12 cellular contexts compared by ENCODE assay signal in genomic region chr1:171877711-171878110, GRCh38. TPM values are rescaled to one million over a fixed set of nuclear protein-coding genes. Genes with fewer than 3 reads are reported as not detected.
DNase-seq lines count a peak whose midpoint lies in the region; ATAC-seq and TF ChIP-seq lines count a peak whose summit lies in the region.
"Had no signal": no experiment of that assay in that cellular context is flagged by ENCODE, and none has a peak within 500 bp of the region (broad histone marks: within the 10 kb centered on the region; RNA-seq: fewer than 3 reads in every experiment).

No MANE protein-coding gene starts in this region.

- 55 to 70% methylated on average over 3 of the region's 3 CpGs for WGBS in body of pancreas, 2 donors
- 63% methylated on average over 3 of the region's 3 CpGs for WGBS in hepatocyte (ENCODE audit: low lambda C conversion rate, missing lambda C conversion rate)

- H4K20me1 ChIP-seq in neural progenitor cell (ENCODE audit: low read depth) (no peaks in the 10 kb centered on the region), hepatocyte (ENCODE audit: insufficient read depth, poor library complexity, severe bottlenecking) (no peaks in the 10 kb centered on the region)

- TF ChIP-seq CTCF in GM10266 (IDR thresholded peaks at IDR 0.05; ENCODE audit: control insufficient read depth, insufficient read depth, low read depth, missing control alignments) (no peak), epithelial cell of esophagus (IDR thresholded peaks at IDR 0.05; ENCODE audit: insufficient read depth, low read depth, low read length, missing control alignments) (no peak), neural progenitor cell (IDR thresholded peaks at IDR 0.05) (no peak), body of pancreas (IDR thresholded peaks at IDR 0.05) (no peak), hepatocyte (IDR thresholded peaks at IDR 0.05; ENCODE audit: poor library complexity) (no peak)

- no peaks in the 10 kb centered on the region for H3K9me2 ChIP-seq in hepatocyte (replicated peaks; ENCODE audit: insufficient read depth)

- TF ChIP-seq POLR2A in body of pancreas (IDR thresholded peaks at IDR 0.05): no peak

- H2AFZ ChIP-seq in neural progenitor cell (replicated peaks): no peak overlapping the region
- no peak overlapping the region for H2AFZ ChIP-seq in hepatocyte

- H3K27ac ChIP-seq in neural progenitor cell (no peak overlapping the region), body of pancreas (no peak overlapping the region), hepatocyte (no peak overlapping the region)
- H3K27ac ChIP-seq: Peyer's patch, uterus had no signal

- no peaks in the 10 kb centered on the region for H3K27me3 Mint-ChIP-seq in neural progenitor cell (ENCODE audit: insufficient read depth, low read depth)

- no peak overlapping the region for H3K4me3 Mint-ChIP-seq in neural progenitor cell
- H3K4me3 Mint-ChIP-seq: activated B cell treated with CpG ODN at 0.5 μM for 24 hours; CD4-positive, CD25-positive, alpha-beta regulatory T cell had no signal

- H3K9me3 ChIP-seq in neural progenitor cell (ENCODE audit: low read depth) (no peaks in the 10 kb centered on the region), body of pancreas (no peaks in the 10 kb centered on the region), hepatocyte (ENCODE audit: low read depth) (no peaks in the 10 kb centered on the region)
- H3K9me3 ChIP-seq: Peyer's patch, uterus had no signal

- DNase-seq in GM10266 (ENCODE audit: extremely low spot score) (peak; percentile 21), epithelial cell of esophagus (ENCODE audit: low read depth) (peak; percentile 78), neural progenitor cell (ENCODE audit: low spot score) (no peak), body of pancreas (no peak), iPS-NIHi7 (ENCODE audit: extremely low spot score) (no peak), hepatocyte (ENCODE audit: low spot score) (no peak)
- DNase-seq: activated B cell treated with CpG ODN at 0.5 μM for 24 hours, Peyer's patch, uterus had no signal

- H3K79me2 ChIP-seq in neural progenitor cell (ENCODE audit: low read depth): no peaks in the 10 kb centered on the region
- no peaks in the 10 kb centered on the region for H3K79me2 ChIP-seq in hepatocyte

- no peak overlapping the region for H3K4me3 ChIP-seq in epithelial cell of esophagus (ENCODE audit: low read length)
- H3K4me3 ChIP-seq in neural progenitor cell: no peak overlapping the region
- H3K4me3 ChIP-seq in body of pancreas: no peak overlapping the region
- no peak overlapping the region for H3K4me3 ChIP-seq in hepatocyte
- H3K4me3 ChIP-seq: Peyer's patch, uterus had no signal

- H3K4me1 ChIP-seq in neural progenitor cell (no peaks in the 10 kb centered on the region), body of pancreas (no peaks in the 10 kb centered on the region), hepatocyte (ENCODE audit: insufficient read depth) (no peaks in the 10 kb centered on the region)
- H3K4me1 ChIP-seq: Peyer's patch, uterus had no signal

- no peaks in the 10 kb centered on the region for H3F3A ChIP-seq in neural progenitor cell (ENCODE audit: low read depth)

- H3K27ac Mint-ChIP-seq in neural progenitor cell: no peak overlapping the region
- H3K27ac Mint-ChIP-seq: activated B cell treated with CpG ODN at 0.5 μM for 24 hours; CD4-positive, CD25-positive, alpha-beta regulatory T cell had no signal

- no peaks in the 10 kb centered on the region for H3K9me3 Mint-ChIP-seq in neural progenitor cell
- H3K9me3 Mint-ChIP-seq: activated B cell treated with CpG ODN at 0.5 μM for 24 hours had no signal

- intact Hi-C loops in body of pancreas (cut with DNase I): no loop called here

- no peaks in the 10 kb centered on the region for H3K36me3 Mint-ChIP-seq in neural progenitor cell
- H3K36me3 Mint-ChIP-seq: CD4-positive, CD25-positive, alpha-beta regulatory T cell had no signal

- peak; percentile 96 for ATAC-seq in GM19463 (IDR thresholded peaks at IDR 0.05; ENCODE audit: unreplicated experiment)
- peak; percentile 54 for ATAC-seq in HG03354 (IDR thresholded peaks at IDR 0.05; ENCODE audit: poor library complexity, severe bottlenecking, unreplicated experiment)
- ATAC-seq in body of pancreas: no peak

- H3K36me3 ChIP-seq in neural progenitor cell (no peaks in the 10 kb centered on the region), body of pancreas (replicated peaks in 1 of 2; ENCODE audit: insufficient read depth in 1 of 2, low read depth in 2 of 2) (no peaks in the 10 kb centered on the region), hepatocyte (replicated peaks; ENCODE audit: insufficient read depth, low read depth) (no peaks in the 10 kb centered on the region)
- H3K36me3 ChIP-seq: Peyer's patch, uterus had no signal

- H3K27me3 ChIP-seq in neural progenitor cell (no peaks in the 10 kb centered on the region), body of pancreas (peaks cover 0 to 4% of the 10 kb centered on the region in 2 donors), hepatocyte (no peaks in the 10 kb centered on the region)
- H3K27me3 ChIP-seq: Peyer's patch, uterus had no signal

- no peak overlapping the region for H3K9ac ChIP-seq in neural progenitor cell

- no peak overlapping the region for H3K4me2 ChIP-seq in neural progenitor cell
- H3K4me2 ChIP-seq in hepatocyte: no peak overlapping the region

- peaks cover 4% of the 10 kb centered on the region for H3K4me1 Mint-ChIP-seq in neural progenitor cell
- H3K4me1 Mint-ChIP-seq: activated B cell treated with CpG ODN at 0.5 μM for 24 hours; CD4-positive, CD25-positive, alpha-beta regulatory T cell had no signal

RNA-seq across cellular contexts. Expression of gene DNM3, which starts 36.4 kb away (rescaled TPM):
- total RNA-seq in neural progenitor cell (ENCODE audit: low replicate concordance): 1.1 and 1.2 TPM in 2 replicates
- total RNA-seq in body of pancreas: 1 to 10 TPM; 2.9 to 4.0 TPM
- 0.88 and 1.5 TPM in 2 replicates for total RNA-seq in hepatocyte
- polyA plus RNA-seq in hepatocyte: 0.39 TPM in 1 of 2 replicates, not detected in the other

Comparison
In these comparisons a context has a peak if more than half of its experiments do, and no peak if none do; other contexts are left out.
1. DNase-seq: peak in GM10266 (single experiment) and epithelial cell of esophagus (single experiment); none in neural progenitor cell (single experiment), body of pancreas (0 of 4), iPS-NIHi7 (single experiment) and hepatocyte (single experiment).